In the genomic region with DNA sequence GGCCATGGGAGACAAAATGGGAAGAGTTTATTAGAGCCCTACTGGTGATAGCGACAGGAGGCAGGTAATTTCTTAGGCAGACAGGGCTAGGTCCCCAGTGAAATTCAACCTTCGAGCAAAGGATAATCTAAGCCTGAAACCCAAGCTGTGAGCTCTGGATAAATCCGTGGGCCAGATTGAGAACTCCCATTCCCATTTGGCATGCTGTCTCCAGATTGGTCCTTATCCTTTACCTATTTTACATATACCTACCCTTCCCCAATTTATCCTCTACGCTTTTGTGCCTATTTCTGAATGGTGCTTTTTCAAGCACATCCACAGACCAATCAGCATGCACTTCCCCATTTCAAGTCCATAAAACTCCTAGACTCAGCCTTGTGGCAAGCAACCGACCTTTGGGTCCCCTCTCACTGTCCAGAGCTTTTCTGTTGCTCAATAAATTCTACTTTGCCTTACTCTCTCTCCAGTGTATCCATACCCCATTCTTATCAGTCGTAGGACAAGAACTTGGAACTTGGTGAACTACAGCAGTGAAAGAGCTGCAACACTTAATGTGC, we compare ENCODE assay signal across 1 cellular context.
TF ChIP-seq lines count a peak whose summit lies in the region.

No MANE protein-coding gene starts in this region.

TF ChIP-seq in GM12878, 131 proteins besides CTCF, POLR2A, EP300 and RAD21 (continued from another document):
- TF ChIP-seq, protein P1, sequence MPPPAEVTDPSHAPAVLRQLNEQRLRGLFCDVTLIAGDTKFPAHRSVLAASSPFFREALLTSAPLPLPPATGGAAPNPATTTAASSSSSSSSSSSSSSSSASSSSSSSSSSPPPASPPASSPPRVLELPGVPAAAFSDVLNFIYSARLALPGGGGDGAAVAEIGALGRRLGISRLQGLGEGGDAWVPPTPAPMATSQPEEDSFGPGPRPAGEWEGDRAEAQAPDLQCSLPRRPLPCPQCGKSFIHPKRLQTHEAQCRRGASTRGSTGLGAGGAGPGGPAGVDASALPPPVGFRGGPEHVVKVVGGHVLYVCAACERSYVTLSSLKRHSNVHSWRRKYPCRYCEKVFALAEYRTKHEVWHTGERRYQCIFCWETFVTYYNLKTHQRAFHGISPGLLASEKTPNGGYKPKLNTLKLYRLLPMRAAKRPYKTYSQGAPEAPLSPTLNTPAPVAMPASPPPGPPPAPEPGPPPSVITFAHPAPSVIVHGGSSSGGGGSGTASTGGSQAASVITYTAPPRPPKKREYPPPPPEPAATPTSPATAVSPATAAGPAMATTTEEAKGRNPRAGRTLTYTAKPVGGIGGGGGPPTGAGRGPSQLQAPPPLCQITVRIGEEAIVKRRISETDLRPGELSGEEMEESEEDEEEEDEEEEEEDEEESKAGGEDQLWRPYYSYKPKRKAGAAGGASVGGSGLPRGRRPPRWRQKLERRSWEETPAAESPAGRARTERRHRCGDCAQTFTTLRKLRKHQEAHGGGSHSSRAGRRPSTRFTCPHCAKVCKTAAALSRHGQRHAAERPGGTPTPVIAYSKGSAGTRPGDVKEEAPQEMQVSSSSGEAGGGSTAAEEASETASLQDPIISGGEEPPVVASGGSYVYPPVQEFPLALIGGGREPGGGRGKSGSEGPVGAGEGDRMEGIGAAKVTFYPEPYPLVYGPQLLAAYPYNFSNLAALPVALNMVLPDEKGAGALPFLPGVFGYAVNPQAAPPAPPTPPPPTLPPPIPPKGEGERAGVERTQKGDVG (CRISPR knock-in tag; IDR thresholded peaks at IDR 0.05) = no peak
- TF ChIP-seq, protein P2, sequence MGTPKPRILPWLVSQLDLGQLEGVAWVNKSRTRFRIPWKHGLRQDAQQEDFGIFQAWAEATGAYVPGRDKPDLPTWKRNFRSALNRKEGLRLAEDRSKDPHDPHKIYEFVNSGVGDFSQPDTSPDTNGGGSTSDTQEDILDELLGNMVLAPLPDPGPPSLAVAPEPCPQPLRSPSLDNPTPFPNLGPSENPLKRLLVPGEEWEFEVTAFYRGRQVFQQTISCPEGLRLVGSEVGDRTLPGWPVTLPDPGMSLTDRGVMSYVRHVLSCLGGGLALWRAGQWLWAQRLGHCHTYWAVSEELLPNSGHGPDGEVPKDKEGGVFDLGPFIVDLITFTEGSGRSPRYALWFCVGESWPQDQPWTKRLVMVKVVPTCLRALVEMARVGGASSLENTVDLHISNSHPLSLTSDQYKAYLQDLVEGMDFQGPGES (IDR thresholded peaks at IDR 0.05) = no peak
- TF ChIP-seq RCOR1 (conservative IDR thresholded peaks at IDR 0.05; ENCODE audit: low read depth, low read length) = no peak
TF ChIP-seq in GM12878: peak in this region for 1.
